1 cellular context compared by ENCODE assay signal in the genomic region with DNA sequence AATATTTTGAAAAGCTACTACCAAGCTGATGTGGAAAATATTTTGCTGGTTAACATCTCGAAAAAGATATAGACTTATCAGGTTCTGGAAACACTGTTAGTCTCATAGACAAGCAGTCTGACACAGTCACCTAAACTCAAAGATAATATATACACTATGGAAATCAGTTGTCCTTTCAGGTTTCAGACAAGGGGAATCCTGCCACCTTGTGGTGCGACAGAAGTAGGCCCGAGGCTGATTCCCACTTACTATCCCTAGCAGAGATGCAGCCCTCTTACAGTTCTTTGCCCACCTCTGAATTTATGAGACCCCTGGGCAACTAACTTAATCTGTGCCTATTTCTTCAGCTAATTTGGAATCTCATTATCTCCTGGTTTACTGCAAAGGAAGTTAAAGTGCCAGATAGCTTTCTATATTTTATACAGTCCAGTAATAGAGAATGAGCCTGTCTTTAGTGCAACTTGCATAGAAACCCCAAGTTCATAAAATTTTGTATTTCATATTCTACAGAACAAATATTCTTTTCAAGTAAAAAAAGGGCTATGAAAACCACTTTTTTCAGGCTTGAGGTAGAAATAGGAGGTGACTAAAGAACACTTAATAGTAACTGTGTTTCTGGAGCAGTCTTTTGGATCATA.
TF ChIP-seq lines count a peak whose summit lies in the region.

No MANE protein-coding gene starts in this region.

TF ChIP-seq in GM23338, 12 proteins besides CTCF, POLR2A, EP300 and RAD21 (continued from another document):
- TF ChIP-seq, protein P1, sequence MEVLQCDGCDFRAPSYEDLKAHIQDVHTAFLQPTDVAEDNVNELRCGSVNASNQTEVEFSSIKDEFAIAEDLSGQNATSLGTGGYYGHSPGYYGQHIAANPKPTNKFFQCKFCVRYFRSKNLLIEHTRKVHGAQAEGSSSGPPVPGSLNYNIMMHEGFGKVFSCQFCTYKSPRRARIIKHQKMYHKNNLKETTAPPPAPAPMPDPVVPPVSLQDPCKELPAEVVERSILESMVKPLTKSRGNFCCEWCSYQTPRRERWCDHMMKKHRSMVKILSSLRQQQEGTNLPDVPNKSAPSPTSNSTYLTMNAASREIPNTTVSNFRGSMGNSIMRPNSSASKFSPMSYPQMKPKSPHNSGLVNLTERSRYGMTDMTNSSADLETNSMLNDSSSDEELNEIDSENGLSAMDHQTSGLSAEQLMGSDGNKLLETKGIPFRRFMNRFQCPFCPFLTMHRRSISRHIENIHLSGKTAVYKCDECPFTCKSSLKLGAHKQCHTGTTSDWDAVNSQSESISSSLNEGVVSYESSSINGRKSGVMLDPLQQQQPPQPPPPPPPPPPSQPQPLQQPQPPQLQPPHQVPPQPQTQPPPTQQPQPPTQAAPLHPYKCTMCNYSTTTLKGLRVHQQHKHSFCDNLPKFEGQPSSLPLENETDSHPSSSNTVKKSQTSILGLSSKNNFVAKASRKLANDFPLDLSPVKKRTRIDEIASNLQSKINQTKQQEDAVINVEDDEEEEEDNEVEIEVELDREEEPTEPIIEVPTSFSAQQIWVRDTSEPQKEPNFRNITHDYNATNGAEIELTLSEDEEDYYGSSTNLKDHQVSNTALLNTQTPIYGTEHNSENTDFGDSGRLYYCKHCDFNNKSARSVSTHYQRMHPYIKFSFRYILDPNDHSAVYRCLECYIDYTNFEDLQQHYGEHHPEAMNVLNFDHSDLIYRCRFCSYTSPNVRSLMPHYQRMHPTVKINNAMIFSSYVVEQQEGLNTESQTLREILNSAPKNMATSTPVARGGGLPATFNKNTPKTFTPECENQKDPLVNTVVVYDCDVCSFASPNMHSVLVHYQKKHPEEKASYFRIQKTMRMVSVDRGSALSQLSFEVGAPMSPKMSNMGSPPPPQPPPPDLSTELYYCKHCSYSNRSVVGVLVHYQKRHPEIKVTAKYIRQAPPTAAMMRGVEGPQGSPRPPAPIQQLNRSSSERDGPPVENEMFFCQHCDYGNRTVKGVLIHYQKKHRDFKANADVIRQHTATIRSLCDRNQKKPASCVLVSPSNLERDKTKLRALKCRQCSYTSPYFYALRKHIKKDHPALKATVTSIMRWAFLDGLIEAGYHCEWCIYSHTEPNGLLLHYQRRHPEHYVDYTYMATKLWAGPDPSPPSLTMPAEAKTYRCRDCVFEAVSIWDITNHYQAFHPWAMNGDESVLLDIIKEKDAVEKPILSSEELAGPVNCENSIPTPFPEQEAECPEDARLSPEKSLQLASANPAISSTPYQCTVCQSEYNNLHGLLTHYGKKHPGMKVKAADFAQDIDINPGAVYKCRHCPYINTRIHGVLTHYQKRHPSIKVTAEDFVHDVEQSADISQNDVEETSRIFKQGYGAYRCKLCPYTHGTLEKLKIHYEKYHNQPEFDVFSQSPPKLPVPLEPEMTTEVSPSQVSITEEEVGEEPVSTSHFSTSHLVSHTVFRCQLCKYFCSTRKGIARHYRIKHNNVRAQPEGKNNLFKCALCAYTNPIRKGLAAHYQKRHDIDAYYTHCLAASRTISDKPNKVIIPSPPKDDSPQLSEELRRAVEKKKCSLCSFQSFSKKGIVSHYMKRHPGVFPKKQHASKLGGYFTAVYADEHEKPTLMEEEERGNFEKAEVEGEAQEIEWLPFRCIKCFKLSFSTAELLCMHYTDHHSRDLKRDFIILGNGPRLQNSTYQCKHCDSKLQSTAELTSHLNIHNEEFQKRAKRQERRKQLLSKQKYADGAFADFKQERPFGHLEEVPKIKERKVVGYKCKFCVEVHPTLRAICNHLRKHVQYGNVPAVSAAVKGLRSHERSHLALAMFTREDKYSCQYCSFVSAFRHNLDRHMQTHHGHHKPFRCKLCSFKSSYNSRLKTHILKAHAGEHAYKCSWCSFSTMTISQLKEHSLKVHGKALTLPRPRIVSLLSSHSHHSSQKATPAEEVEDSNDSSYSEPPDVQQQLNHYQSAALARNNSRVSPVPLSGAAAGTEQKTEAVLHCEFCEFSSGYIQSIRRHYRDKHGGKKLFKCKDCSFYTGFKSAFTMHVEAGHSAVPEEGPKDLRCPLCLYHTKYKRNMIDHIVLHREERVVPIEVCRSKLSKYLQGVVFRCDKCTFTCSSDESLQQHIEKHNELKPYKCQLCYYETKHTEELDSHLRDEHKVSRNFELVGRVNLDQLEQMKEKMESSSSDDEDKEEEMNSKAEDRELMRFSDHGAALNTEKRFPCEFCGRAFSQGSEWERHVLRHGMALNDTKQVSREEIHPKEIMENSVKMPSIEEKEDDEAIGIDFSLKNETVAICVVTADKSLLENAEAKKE (CRISPR knock-in tag; IDR thresholded peaks at IDR 0.05) = no peak
- TF ChIP-seq POLR2AphosphoS5 (IDR thresholded peaks at IDR 0.05; ENCODE audit: low read depth) = no peak
- TF ChIP-seq EZH2phosphoT487 (IDR thresholded peaks at IDR 0.05; ENCODE audit: unreplicated experiment) = no peak
- TF ChIP-seq ZNF331 (CRISPR knock-in tag; IDR thresholded peaks at IDR 0.05; ENCODE audit: low read depth) = no peak
